ENCODE assay signal across 10 cellular contexts in genomic region chr16:89476811-89477261, GRCh38. TPM values are rescaled to one million over a fixed set of nuclear protein-coding genes. Genes with fewer than 3 reads are reported as not detected.
DNase-seq lines count a peak whose midpoint lies in the region; ATAC-seq and TF ChIP-seq lines count a peak whose summit lies in the region.
"Had no signal": no experiment of that assay in that cellular context is flagged by ENCODE, and none has a peak within 500 bp of the region (broad histone marks: within the 10 kb centered on the region; RNA-seq: fewer than 3 reads in every experiment).

No MANE protein-coding gene starts in this region.

- H3K36me3 ChIP-seq in gastrocnemius medialis = no peaks in the 10 kb centered on the region
- H3K36me3 ChIP-seq: thoracic aorta had no signal

- intact Hi-C loops in activated CD4-positive, alpha-beta memory T cell treated with anti-CD3 and anti-CD28 coated beads for 36 hours (cut with micrococcal nuclease) = no loop called here
- intact Hi-C loops in gastrocnemius medialis (cut with DNase I; ENCODE audit: low total_unique reads) = loop anchor here (5.0 kb wide), 1 partner anchor 35 kb away; no protein-coding TSS in a partner anchor

- peak overlapping the region; percentile 18 for H3K4me3 Mint-ChIP-seq in T-helper 2 cell treated with Interferon-gamma antibody and Interleukin-4, amounts not matched to agents 5 μg/mL and 100 μg/mL, for 36 hours
- no peak overlapping the region for H3K4me3 Mint-ChIP-seq in activated CD4-positive, alpha-beta memory T cell treated with anti-CD3 and anti-CD28 coated beads for 36 hours

- in situ Hi-C loops in gastrocnemius medialis (cut with MboI; ENCODE audit: low sequenced_read_pairs in 4 of 4) = no loop called here

- no peak overlapping the region for H3K4me3 ChIP-seq in gastrocnemius medialis
- H3K4me3 ChIP-seq: thoracic aorta had no signal

- H3K27me3 ChIP-seq in gastrocnemius medialis = no peaks in the 10 kb centered on the region

- CTCF ChIA-PET in activated CD4-positive, alpha-beta memory T cell treated with anti-CD3 and anti-CD28 coated beads for 36 hours (lab: Charles Lee) = interaction anchor here (0.6 kb wide), 1 partner anchor 99 kb away, joined by 3 read pairs; no protein-coding TSS in a partner anchor

- H3K4me1 ChIP-seq in gastrocnemius medialis = peaks cover 92 to 96% of the 10 kb centered on the region in 2 donors

- H3K9me3 Mint-ChIP-seq in T-helper 2 cell treated with Interferon-gamma antibody and Interleukin-4, amounts not matched to agents 5 μg/mL and 100 μg/mL, for 36 hours = no peaks in the 10 kb centered on the region
- H3K9me3 Mint-ChIP-seq in activated CD4-positive, alpha-beta memory T cell treated with anti-CD3 and anti-CD28 coated beads for 36 hours = no peaks in the 10 kb centered on the region

- ATAC-seq in HG03139 (IDR thresholded peaks at IDR 0.05; ENCODE audit: unreplicated experiment) = peak; percentile 54
- peak; percentile 73 to 83 for ATAC-seq in gastrocnemius medialis
- ATAC-seq in HG03457 (IDR thresholded peaks at IDR 0.05; ENCODE audit: unreplicated experiment) = no peak

- peak overlapping the region; percentile 62 to 86 (median 74) for H3K27ac ChIP-seq in gastrocnemius medialis
- H3K27ac ChIP-seq: thoracic aorta had no signal

- no peak for TF ChIP-seq CTCF in gastrocnemius medialis (IDR thresholded peaks at IDR 0.05 in 4 of 5, conservative IDR thresholded peaks at IDR 0.05 in 1 of 5)

- no peak for DNase-seq in T-helper 2 cell treated with Interferon-gamma antibody and Interleukin-4, amounts not matched to agents 5 μg/mL and 100 μg/mL, for 36 hours (ENCODE audit: low spot score)
- no peak for DNase-seq in T-helper 2 cell
- no peak for DNase-seq in activated CD4-positive, alpha-beta memory T cell treated with anti-CD3 and anti-CD28 coated beads for 36 hours
- no peak for DNase-seq in gastrocnemius medialis
- no peak for DNase-seq in Ammon's horn (ENCODE audit: low spot score)
- no peak for DNase-seq in mesenteric fat pad (ENCODE audit: low spot score)
- DNase-seq: SK-N-SH had no signal

- H3K27me3 Mint-ChIP-seq in T-helper 2 cell treated with Interferon-gamma antibody and Interleukin-4, amounts not matched to agents 5 μg/mL and 100 μg/mL, for 36 hours (ENCODE audit: low read depth) = no peaks in the 10 kb centered on the region
- no peaks in the 10 kb centered on the region for H3K27me3 Mint-ChIP-seq in activated CD4-positive, alpha-beta memory T cell treated with anti-CD3 and anti-CD28 coated beads for 36 hours

- POLR2A ChIA-PET in activated CD4-positive, alpha-beta memory T cell treated with anti-CD3 and anti-CD28 coated beads for 36 hours (lab: Charles Lee) = no interaction called here

- H3K9me3 ChIP-seq in gastrocnemius medialis = no peaks in the 10 kb centered on the region
- H3K9me3 ChIP-seq: SK-N-SH, thoracic aorta had no signal

- H3K27ac Mint-ChIP-seq in T-helper 2 cell treated with Interferon-gamma antibody and Interleukin-4, amounts not matched to agents 5 μg/mL and 100 μg/mL, for 36 hours = peak overlapping the region; percentile 9
- peak overlapping the region; percentile 2 for H3K27ac Mint-ChIP-seq in activated CD4-positive, alpha-beta memory T cell treated with anti-CD3 and anti-CD28 coated beads for 36 hours

- peaks cover 73% of the 10 kb centered on the region for H3K4me1 Mint-ChIP-seq in T-helper 2 cell treated with Interferon-gamma antibody and Interleukin-4, amounts not matched to agents 5 μg/mL and 100 μg/mL, for 36 hours (ENCODE audit: low read depth)
- peaks cover 90% of the 10 kb centered on the region for H3K4me1 Mint-ChIP-seq in activated CD4-positive, alpha-beta memory T cell treated with anti-CD3 and anti-CD28 coated beads for 36 hours (ENCODE audit: low read depth)

- H3K36me3 Mint-ChIP-seq in T-helper 2 cell treated with Interferon-gamma antibody and Interleukin-4, amounts not matched to agents 5 μg/mL and 100 μg/mL, for 36 hours (ENCODE audit: low read depth) = peaks cover 28% of the 10 kb centered on the region
- peaks cover 9% of the 10 kb centered on the region for H3K36me3 Mint-ChIP-seq in activated CD4-positive, alpha-beta memory T cell treated with anti-CD3 and anti-CD28 coated beads for 36 hours

- TF ChIP-seq POLR2A in gastrocnemius medialis (IDR thresholded peaks at IDR 0.05) = peak in 1 of 2 donors; percentile 18

RNA-seq across cellular contexts. Expression of gene ANKRD11, which starts 13.5 kb away (rescaled TPM):
- 100 to 1,000 TPM; 126 to 133 TPM for total RNA-seq in activated CD4-positive, alpha-beta memory T cell treated with anti-CD3 and anti-CD28 coated beads for 36 hours
- total RNA-seq in gastrocnemius medialis (10 to 100 TPM; 26.0 to 77.0 (median 55.0) TPM), mesenteric fat pad (120 TPM)

RNA-seq across cellular contexts. Expression of gene SPG7, which starts 31.4 kb away (rescaled TPM):
- 10 to 100 TPM; 67.9 to 70.4 TPM for total RNA-seq in activated CD4-positive, alpha-beta memory T cell treated with anti-CD3 and anti-CD28 coated beads for 36 hours
- total RNA-seq in gastrocnemius medialis (100 to 1,000 TPM in 2 of 4 donors, 10 to 100 TPM in 2; 67.7 to 117 (median 100.0) TPM), mesenteric fat pad (90.0 TPM)
